8 cellular contexts compared by ENCODE assay signal in the genomic region with DNA sequence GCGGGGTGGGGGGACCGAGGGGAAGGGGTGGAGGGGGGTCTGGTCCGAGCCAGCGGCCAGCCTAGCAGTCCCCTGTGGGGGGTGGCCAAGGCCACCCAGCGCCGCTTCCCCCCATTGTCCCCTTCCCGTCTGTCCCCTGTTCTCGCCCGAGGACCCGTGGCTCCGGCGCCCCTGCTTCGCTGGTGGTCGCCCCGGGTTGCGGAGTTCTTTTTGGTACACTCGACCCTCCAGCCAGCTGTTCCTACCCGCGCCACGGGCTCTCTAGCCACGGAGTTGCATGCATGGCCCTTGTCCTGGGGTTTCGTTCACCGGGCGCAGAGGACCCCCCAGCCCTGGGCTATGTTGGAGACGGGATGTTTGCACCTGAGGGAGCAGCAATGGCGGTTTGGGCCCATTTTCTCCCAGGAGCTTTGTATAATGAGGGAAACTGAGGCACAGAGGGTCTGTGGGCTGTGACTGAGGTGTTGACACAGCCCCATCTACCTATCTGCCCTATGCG. TPM values are rescaled to one million over a fixed set of nuclear protein-coding genes. Genes with fewer than 3 reads are reported as not detected.
DNase-seq lines count a peak whose midpoint lies in the region; ATAC-seq and TF ChIP-seq lines count a peak whose summit lies in the region.

No MANE protein-coding gene starts in this region.

- H3K4me3 Mint-ChIP-seq in activated naive CD4-positive, alpha-beta T cell treated with anti-CD3 and anti-CD28 coated beads for 36 hours = peak overlapping the region; percentile 82

- CTCF ChIA-PET in activated naive CD4-positive, alpha-beta T cell treated with anti-CD3 and anti-CD28 coated beads for 36 hours (lab: Charles Lee) = no interaction called here

- H3K27me3 ChIP-seq in BLaER1 treated with 17β-estradiol and CSF1 and Interleukin-3, amounts not matched to agents 10 nM and 100 nM = no peaks in the 10 kb centered on the region
- H3K27me3 ChIP-seq in right cardiac atrium (ENCODE audit: control insufficient read depth, insufficient read depth) = no peaks in the 10 kb centered on the region
- H3K27me3 ChIP-seq in sigmoid colon = no peaks in the 10 kb centered on the region

- intact Hi-C loops in activated naive CD4-positive, alpha-beta T cell treated with anti-CD3 and anti-CD28 coated beads for 36 hours (cut with micrococcal nuclease) = loop anchor here (1.0 to 5.0 kb wide), 3 partner anchors 460 to 989 kb away; no protein-coding TSS in a partner anchor
- intact Hi-C loops in right cardiac atrium (cut with DNase I) (no loop called here), sigmoid colon (cut with DNase I) (loop anchor here (1.0 to 2.0 kb wide), 3 partner anchors 54 to 94 kb away; partner anchors contain the start of genes CEP164, PAFAH1B2 and SIDT2)

- peak overlapping the region; percentile 79 to 99 (median 92) for H3K4me3 ChIP-seq in BLaER1 treated with 17β-estradiol and CSF1 and Interleukin-3, amounts not matched to agents 10 nM and 100 nM
- H3K4me3 ChIP-seq in right cardiac atrium (ENCODE audit: low read length) (peak overlapping the region; percentile 100), sigmoid colon (peak overlapping the region; percentile 79 to 98 (median 92))

- no peaks in the 10 kb centered on the region for H3K27me3 Mint-ChIP-seq in activated naive CD4-positive, alpha-beta T cell treated with anti-CD3 and anti-CD28 coated beads for 36 hours (ENCODE audit: low read depth)

- 1% methylated on average over 27 of the region's 27 CpGs for WGBS in right cardiac atrium
- WGBS in sigmoid colon, 2 donors = 2 to 3% methylated on average over 27 of the region's 27 CpGs

- H3K36me3 ChIP-seq in BLaER1 treated with 17β-estradiol and CSF1 and Interleukin-3, amounts not matched to agents 10 nM and 100 nM = peaks cover 19 to 42% (median 34%) of the 10 kb centered on the region in 11 experiments
- H3K36me3 ChIP-seq in sigmoid colon = peaks cover 13 to 37% (median 20%) of the 10 kb centered on the region in 4 donors

- peak overlapping the region; percentile 72 for H3K27ac Mint-ChIP-seq in activated naive CD4-positive, alpha-beta T cell treated with anti-CD3 and anti-CD28 coated beads for 36 hours

- peaks cover 25% of the 10 kb centered on the region for H3K36me3 Mint-ChIP-seq in activated naive CD4-positive, alpha-beta T cell treated with anti-CD3 and anti-CD28 coated beads for 36 hours (ENCODE audit: low read depth)

- H3K9ac ChIP-seq in BLaER1 treated with 17β-estradiol and CSF1 and Interleukin-3, amounts not matched to agents 10 nM and 100 nM = peak overlapping the region; percentile 77 to 94 (median 85)

- H3K4me1 Mint-ChIP-seq in activated naive CD4-positive, alpha-beta T cell treated with anti-CD3 and anti-CD28 coated beads for 36 hours (ENCODE audit: low read depth) = peaks cover 35% of the 10 kb centered on the region

- H3K9me3 ChIP-seq in BLaER1 treated with 17β-estradiol and CSF1 and Interleukin-3, amounts not matched to agents 10 nM and 100 nM (replicated peaks in 1 of 11) = no peaks in the 10 kb centered on the region
- H3K9me3 ChIP-seq in right cardiac atrium (ENCODE audit: control insufficient read depth, low read length) = no peaks in the 10 kb centered on the region
- H3K9me3 ChIP-seq in sigmoid colon = no peaks in the 10 kb centered on the region

- TF ChIP-seq EP300 in sigmoid colon (IDR thresholded peaks at IDR 0.05) = no peak

- no peak for TF ChIP-seq CTCF in sigmoid colon (IDR thresholded peaks at IDR 0.05)

- peaks cover 35 to 40% (median 38%) of the 10 kb centered on the region in 10 experiments for H3K4me1 ChIP-seq in BLaER1 treated with 17β-estradiol and CSF1 and Interleukin-3, amounts not matched to agents 10 nM and 100 nM
- H3K4me1 ChIP-seq in right cardiac atrium (ENCODE audit: control insufficient read depth, insufficient read depth, low read length) (peaks cover 5% of the 10 kb centered on the region), sigmoid colon (peaks cover 2 to 38% (median 32%) of the 10 kb centered on the region in 4 donors)

- no peak for TF ChIP-seq POLR2A in sigmoid colon (IDR thresholded peaks at IDR 0.05)

- peak overlapping the region; percentile 86 to 100 (median 98) for H3K4me2 ChIP-seq in BLaER1 treated with 17β-estradiol and CSF1 and Interleukin-3, amounts not matched to agents 10 nM and 100 nM

- ATAC-seq in HG03521 (IDR thresholded peaks at IDR 0.05; ENCODE audit: unreplicated experiment) = peak; percentile 8
- peak; percentile 30 to 44 for ATAC-seq in right cardiac atrium
- no peak for ATAC-seq in GM21526 (IDR thresholded peaks at IDR 0.05; ENCODE audit: low FRiP score, unreplicated experiment)

- peak; percentile 7 for DNase-seq in activated naive CD4-positive, alpha-beta T cell treated with anti-CD3 and anti-CD28 coated beads for 36 hours
- peak in 2 of 3 donors; percentile 35 to 72 for DNase-seq in right cardiac atrium
- peak; percentile 71 for DNase-seq in sigmoid colon
- no peak for DNase-seq in DMS114 treated with DMSO at 0.1 percent for 48 hours (lab: John Stamatoyannopoulos, UW; ENCODE audit: unreplicated experiment)
- DNase-seq in NK-92 (lab: John Stamatoyannopoulos, UW; ENCODE audit: unreplicated experiment) = no peak

- peak overlapping the region; percentile 45 to 91 (median 72); a peak in 21 of 22 replicates for H3K27ac ChIP-seq in BLaER1 treated with 17β-estradiol and CSF1 and Interleukin-3, amounts not matched to agents 10 nM and 100 nM
- H3K27ac ChIP-seq in right cardiac atrium (ENCODE audit: low read length) = peak overlapping the region; percentile 86
- H3K27ac ChIP-seq in sigmoid colon = peak overlapping the region; percentile 95 to 99 (median 96)

- peaks cover 0 to 38% (median 20%) of the 10 kb centered on the region in 11 experiments; a peak in 18 of 22 replicates for H4K20me1 ChIP-seq in BLaER1 treated with 17β-estradiol and CSF1 and Interleukin-3, amounts not matched to agents 10 nM and 100 nM

- H3K9me3 Mint-ChIP-seq in activated naive CD4-positive, alpha-beta T cell treated with anti-CD3 and anti-CD28 coated beads for 36 hours = no peaks in the 10 kb centered on the region

RNA-seq across cellular contexts. Expression of gene RNF214, which starts 0.5 kb away (rescaled TPM):
- total RNA-seq in activated naive CD4-positive, alpha-beta T cell treated with anti-CD3 and anti-CD28 coated beads for 36 hours = 10 to 100 TPM; 14.0 to 14.4 TPM
- total RNA-seq in right cardiac atrium (10 to 100 TPM; 20.6 to 23.8 (median 22.3) TPM), sigmoid colon (10 to 100 TPM; 11.1 to 23.8 (median 12.8) TPM)
- polyA plus RNA-seq in right cardiac atrium (8.0 TPM), sigmoid colon (10 to 100 TPM in 2 of 3 donors, 1 to 10 TPM in 1; 6.2 to 12.0 (median 10.2) TPM)

RNA-seq across cellular contexts. Expression of gene PCSK7, which starts 1.1 kb away (rescaled TPM):
- total RNA-seq in activated naive CD4-positive, alpha-beta T cell treated with anti-CD3 and anti-CD28 coated beads for 36 hours = 10 to 100 TPM; 97.6 to 97.9 TPM
- total RNA-seq in right cardiac atrium (10 to 100 TPM; 28.2 to 39.2 (median 30.5) TPM), sigmoid colon (10 to 100 TPM; 22.1 to 55.1 (median 31.1) TPM)
- polyA plus RNA-seq in right cardiac atrium (25.7 TPM), sigmoid colon (100 to 1,000 TPM in 1 of 3 donors, 10 to 100 TPM in 2; 18.0 to 116 (median 21.7) TPM)

RNA-seq across cellular contexts. Expression of gene TAGLN, which starts 33.8 kb away (rescaled TPM):
- 1 to 10 TPM; 2.1 to 2.2 TPM for total RNA-seq in activated naive CD4-positive, alpha-beta T cell treated with anti-CD3 and anti-CD28 coated beads for 36 hours
- total RNA-seq in right cardiac atrium (1,000 to 10,000 TPM in 1 of 4 donors, 100 to 1,000 TPM in 3; 414 to 1,307 (median 766) TPM), sigmoid colon (over 10,000 TPM in 3 of 4 donors, 1,000 to 10,000 TPM in 1; 6,854 to 14,048 (median 12,596) TPM)
- polyA plus RNA-seq in right cardiac atrium (987 TPM), sigmoid colon (1,000 to 10,000 TPM in 1 of 3 donors, 100 to 1,000 TPM in 2; 112 to 1,100 (median 337) TPM)

RNA-seq across cellular contexts. Expression of gene SIDT2, which starts 54.4 kb away (rescaled TPM):
- 10 to 100 TPM; 23.9 to 25.6 TPM for total RNA-seq in activated naive CD4-positive, alpha-beta T cell treated with anti-CD3 and anti-CD28 coated beads for 36 hours
- total RNA-seq in right cardiac atrium (10 to 100 TPM; 34.6 to 57.4 (median 40.8) TPM), sigmoid colon (10 to 100 TPM; 20.7 to 50.7 (median 28.5) TPM)
- polyA plus RNA-seq in right cardiac atrium (28.6 TPM), sigmoid colon (10 to 100 TPM in 2 of 3 donors, 1 to 10 TPM in 1; 7.6 to 33.1 (median 12.0) TPM)

RNA-seq across cellular contexts. Expression of gene BACE1-AS, which starts 58.2 kb away (rescaled TPM):
- total RNA-seq in activated naive CD4-positive, alpha-beta T cell treated with anti-CD3 and anti-CD28 coated beads for 36 hours = 1 to 10 TPM; 2.8 to 3.0 TPM
- total RNA-seq in right cardiac atrium (10 to 100 TPM in 1 of 4 donors, 1 to 10 TPM in 3; 7.0 to 10.5 (median 8.2) TPM), sigmoid colon (10 to 100 TPM in 1 of 4 donors, 1 to 10 TPM in 3; 5.6 to 11.6 (median 6.6) TPM)
- polyA plus RNA-seq in right cardiac atrium (6.6 TPM), sigmoid colon (1 to 10 TPM in 2 of 3 donors, under 1 TPM in 1; 0.69 to 4.2 (median 3.8) TPM)

Comparison
In these comparisons a context has a peak if more than half of its experiments do, and no peak if none do; other contexts are left out.
1. DNase-seq: peak in activated naive CD4-positive, alpha-beta T cell treated with anti-CD3 and anti-CD28 coated beads for 36 hours (single experiment), right cardiac atrium (2 of 3) and sigmoid colon (single experiment); none in DMS114 treated with DMSO at 0.1 percent for 48 hours (single experiment) and NK-92 (single experiment).
2. RNA of gene TAGLN, which starts 33.8 kb away (total RNA-seq): 6,854 to 14,048 TPM in sigmoid colon and 414 to 1,307 TPM in right cardiac atrium; 2.1 to 2.2 TPM in activated naive CD4-positive, alpha-beta T cell treated with anti-CD3 and anti-CD28 coated beads for 36 hours; every median in the first group is over 100 times any median in the second.
3. intact Hi-C loops: an anchor here in activated naive CD4-positive, alpha-beta T cell treated with anti-CD3 and anti-CD28 coated beads for 36 hours (1.0 to 5.0 kb wide) and sigmoid colon (1.0 to 2.0 kb wide); none called in right cardiac atrium.
4. Peak in every context shown above with its lines, with median percentiles within 50 percentile points of each other: H3K27ac ChIP-seq and H3K4me3 ChIP-seq.